ENCODE assay signal across 31 cellular contexts in the genomic region with DNA sequence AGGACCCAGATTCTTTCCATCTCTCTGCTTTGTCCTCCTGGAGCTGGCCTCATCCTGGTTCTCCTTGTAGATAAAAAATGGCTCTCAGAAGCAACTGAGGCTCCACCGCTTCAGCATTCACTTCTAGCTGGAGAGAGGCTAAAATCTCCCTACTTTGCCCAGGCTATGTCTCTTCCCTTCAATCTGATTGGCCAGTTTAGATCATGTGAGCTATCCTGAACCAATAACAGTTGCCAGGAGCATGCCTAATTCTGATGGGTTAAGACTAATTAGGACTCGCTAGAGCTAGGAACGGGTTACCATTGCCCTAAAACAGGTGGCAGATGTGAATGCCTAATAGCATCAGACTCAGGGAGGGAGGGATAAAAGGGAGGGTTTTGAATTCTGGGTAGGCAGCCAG.
"Had no signal": no experiment of that assay in that cellular context is flagged by ENCODE, and none has a peak within 500 bp of the region (broad histone marks: within the 10 kb centered on the region; RNA-seq: fewer than 3 reads in every experiment).

No MANE protein-coding gene starts in this region.

- ATAC-seq: natural killer cell; psoas muscle; right cardiac atrium; sciatic nerve; stimulated activated memory B cell treated with anti-CD40 and anti-IgM and Interleukin-4, amounts not matched to agents 10 μg/mL and 1 μg/mL and 100 μg/mL, for 72 hours; stimulated activated naive CD8-positive, alpha-beta T cell treated with anti-CD3 and anti-CD28 coated beads, Interleukin-15, amount 100 ng/mL, for 72 hours; stimulated activated naive CD8-positive, alpha-beta T cell treated with anti-CD3 and anti-CD28 coated beads, Interleukin-15, Interleukin-2, amounts not matched to agents 100 U/mL and 50 U/mL, for 24 hours; upper lobe of right lung had no signal

- H3K27ac ChIP-seq: neural progenitor cell, ovary, parathyroid adenoma, psoas muscle, skin epidermis, spleen, suprapubic skin, testis, tibial artery, transverse colon, upper lobe of right lung, uterus had no signal

- H3K9me3 Mint-ChIP-seq: natural killer cell; nephron; neural progenitor cell; stimulated activated naive CD8-positive, alpha-beta T cell treated with anti-CD3 and anti-CD28 coated beads, Interleukin-15, amount 100 ng/mL, for 72 hours; type B pancreatic cell had no signal

- H3K4me2 ChIP-seq: neural progenitor cell, smooth muscle cell had no signal

- H3K9me3 ChIP-seq: ovary, psoas muscle, spleen, suprapubic skin, testis, tibial artery, transverse colon, upper lobe of right lung, uterus had no signal

- H3K4me1 ChIP-seq: neural progenitor cell, parathyroid adenoma, psoas muscle, spleen, suprapubic skin, testis, tibial artery, transverse colon, upper lobe of right lung, uterus had no signal

- H3K4me3 ChIP-seq: neural progenitor cell, ovary, psoas muscle, skin epidermis, smooth muscle cell, spleen, suprapubic skin, testis, tibial artery, transverse colon, upper lobe of right lung, uterus had no signal

- H3K36me3 ChIP-seq: neural progenitor cell, ovary, spleen, suprapubic skin, tibial artery, transverse colon, upper lobe of right lung, uterus had no signal

- H3K4me3 Mint-ChIP-seq: natural killer cell; nephron; neural progenitor cell; stimulated activated memory B cell treated with anti-CD40 and anti-IgM and Interleukin-4, amounts not matched to agents 10 μg/mL and 1 μg/mL and 100 μg/mL, for 72 hours; stimulated activated naive CD8-positive, alpha-beta T cell treated with anti-CD3 and anti-CD28 coated beads, Interleukin-15, amount 100 ng/mL, for 72 hours; type B pancreatic cell had no signal

- H3K27ac Mint-ChIP-seq: natural killer cell; nephron; neural progenitor cell; progenitor cell of endocrine pancreas; stimulated activated memory B cell treated with anti-CD40 and anti-IgM and Interleukin-4, amounts not matched to agents 10 μg/mL and 1 μg/mL and 100 μg/mL, for 72 hours; stimulated activated naive CD8-positive, alpha-beta T cell treated with anti-CD3 and anti-CD28 coated beads, Interleukin-15, amount 100 ng/mL, for 72 hours; type B pancreatic cell had no signal

- H3K36me3 Mint-ChIP-seq: natural killer cell; neural progenitor cell; stimulated activated memory B cell treated with anti-CD40 and anti-IgM and Interleukin-4, amounts not matched to agents 10 μg/mL and 1 μg/mL and 100 μg/mL, for 72 hours; type B pancreatic cell had no signal

- H3K27me3 ChIP-seq: neural progenitor cell, ovary, testis, tibial artery, transverse colon, upper lobe of right lung, uterus had no signal

- H3K9ac ChIP-seq: neural progenitor cell, parathyroid adenoma had no signal

- H3K4me1 Mint-ChIP-seq: natural killer cell; nephron; neural progenitor cell; stimulated activated memory B cell treated with anti-CD40 and anti-IgM and Interleukin-4, amounts not matched to agents 10 μg/mL and 1 μg/mL and 100 μg/mL, for 72 hours; stimulated activated naive CD8-positive, alpha-beta T cell treated with anti-CD3 and anti-CD28 coated beads, Interleukin-15, amount 100 ng/mL, for 72 hours had no signal

- H2AFZ ChIP-seq: neural progenitor cell, parathyroid adenoma had no signal

- DNase-seq: natural killer cell; occipital lobe; ovary; posterior cingulate gyrus; psoas muscle; right cardiac atrium; spleen; stimulated activated CD4-positive, alpha-beta T cell treated with anti-CD3 and anti-CD28 coated beads, Interleukin-12 subunit alpha, Interleukin-12 subunit beta, amount 100 ng/mL, for 4 hours; stimulated activated CD4-positive, alpha-beta T cell treated with anti-CD3 and anti-CD28 coated beads, Interleukin-1b, Interleukin-23, amount 100 ng/mL, for 48 hours; stimulated activated CD4-positive, alpha-beta T cell treated with anti-CD3 and anti-CD28 coated beads, Interleukin-4, amount 100 ng/mL, for 1 hour; stimulated activated CD4-positive, alpha-beta T cell treated with anti-CD3 and anti-CD28 coated beads, Interleukin-4, amount 100 ng/mL, for 4 hours; stimulated activated CD8-positive, alpha-beta memory T cell treated with anti-CD3 and anti-CD28 coated beads, Interleukin-4, amount 100 ng/mL, for 48 hours; stimulated activated naive CD4-positive, alpha-beta T cell; stimulated activated naive CD8-positive, alpha-beta T cell treated with anti-CD3 and anti-CD28 coated beads, Interleukin-15, amount 100 ng/mL, for 72 hours; stimulated activated naive CD8-positive, alpha-beta T cell treated with anti-CD3 and anti-CD28 coated beads, Interleukin-15, Interleukin-2, amounts not matched to agents 100 U/mL and 50 U/mL, for 24 hours; substantia nigra; testis; tibial artery; transverse colon; upper lobe of right lung; uterus had no signal

- H3K79me2 ChIP-seq: parathyroid adenoma had no signal
